Comparison of ENCODE assay signal across 8 cellular contexts in genomic region chr12:42023733-42024494, GRCh38.
DNase-seq lines count a peak whose midpoint lies in the region; ATAC-seq and TF ChIP-seq lines count a peak whose summit lies in the region.

No MANE protein-coding gene starts in this region.

- ATAC-seq in GM21423 (IDR thresholded peaks at IDR 0.05; ENCODE audit: unreplicated experiment), result peak; percentile 92

- H3K36me3 ChIP-seq in osteoblast (ENCODE audit: insufficient read depth, low read length), result no peaks in the 10 kb centered on the region
- H3K36me3 ChIP-seq in suprapubic skin, result no peaks in the 10 kb centered on the region

- TF ChIP-seq CTCF in osteoblast (IDR thresholded peaks at IDR 0.05; ENCODE audit: extremely low read depth, low read depth, low read length), result peak; percentile 94
- TF ChIP-seq CTCF in suprapubic skin (IDR thresholded peaks at IDR 0.05), result peak; percentile 66 to 83

- no peak for TF ChIP-seq EP300 in suprapubic skin (IDR thresholded peaks at IDR 0.05)

- H4K20me1 ChIP-seq in osteoblast (ENCODE audit: insufficient read depth, low read length), result no peaks in the 10 kb centered on the region

- H3K27me3 ChIP-seq in osteoblast (ENCODE audit: insufficient read depth, low read length) (peaks cover 4% of the 10 kb centered on the region), suprapubic skin (no peaks in the 10 kb centered on the region)

- H3K27ac ChIP-seq in osteoblast (ENCODE audit: low read depth, low read length) (no peak overlapping the region), suprapubic skin (no peak overlapping the region)

- TF ChIP-seq POLR2A in suprapubic skin (IDR thresholded peaks at IDR 0.05), result no peak

- no peaks in the 10 kb centered on the region for H3K9me3 ChIP-seq in osteoblast (ENCODE audit: low read depth, low read length)
- no peaks in the 10 kb centered on the region for H3K9me3 ChIP-seq in suprapubic skin

- WGBS in suprapubic skin, result 14% methylated on average over 24 of the region's 25 CpGs

- H2AFZ ChIP-seq in osteoblast (ENCODE audit: low read length), result peak overlapping the region; percentile 82

- no peaks in the 10 kb centered on the region for H3K79me2 ChIP-seq in osteoblast (ENCODE audit: insufficient read depth, low read length)

- H3K4me2 ChIP-seq in osteoblast (ENCODE audit: insufficient read depth, low read length), result peak overlapping the region; percentile 87

- H3K4me1 ChIP-seq in osteoblast (ENCODE audit: insufficient read depth, low read length) (no peaks in the 10 kb centered on the region), suprapubic skin (no peaks in the 10 kb centered on the region)

- H3K4me3 ChIP-seq in osteoblast (ENCODE audit: insufficient read depth, low read length) (peak overlapping the region; percentile 61), suprapubic skin (peak overlapping the region; percentile 39)

- DNase-seq in DMS114 treated with DMSO at 0.1 percent for 48 hours (lab: John Stamatoyannopoulos, UW; ENCODE audit: unreplicated experiment), result peak; percentile 76
- peak; percentile 55 for DNase-seq in HT1080 (ENCODE audit: low read depth)
- DNase-seq in RPMI8226, result peak; percentile 71
- DNase-seq in activated gamma-delta T cell treated with Interleukin-2 at 50 U/mL for 16 hours, result peak; percentile 63
- DNase-seq in globus pallidus (ENCODE audit: low spot score), result peak; percentile 64
- peak; percentile 86 for DNase-seq in osteoblast (ENCODE audit: insufficient read length, low spot score, missing footprints)
- peak; percentile 70 to 84 for DNase-seq in suprapubic skin (ENCODE audit: low spot score in 2 of 2)
